9 cellular contexts compared by ENCODE assay signal in genomic region chr22:19663286-19663815, GRCh38. TPM values are rescaled to one million over a fixed set of nuclear protein-coding genes. Genes with fewer than 3 reads are reported as not detected.
DNase-seq lines count a peak whose midpoint lies in the region; ATAC-seq and TF ChIP-seq lines count a peak whose summit lies in the region.
"Had no signal": no experiment of that assay in that cellular context is flagged by ENCODE, and none has a peak within 500 bp of the region (broad histone marks: within the 10 kb centered on the region; RNA-seq: fewer than 3 reads in every experiment).

No MANE protein-coding gene starts in this region.

- no peaks in the 10 kb centered on the region for H3K4me1 Mint-ChIP-seq in activated CD4-positive, alpha-beta T cell treated with anti-CD3 and anti-CD28 coated beads for 36 hours

- H3K4me3 ChIP-seq in RWPE2 (ENCODE audit: severe bottlenecking) (no peak overlapping the region), thoracic aorta (peak overlapping the region; percentile 56)
- H3K4me3 ChIP-seq: tibial nerve had no signal

- no peaks in the 10 kb centered on the region for H3K9me3 ChIP-seq in RWPE2 (ENCODE audit: severe bottlenecking)
- H3K9me3 ChIP-seq in thoracic aorta = no peaks in the 10 kb centered on the region
- H3K9me3 ChIP-seq: tibial nerve had no signal

- intact Hi-C loops in activated CD4-positive, alpha-beta T cell treated with anti-CD3 and anti-CD28 coated beads for 36 hours (cut with DNase I, micrococcal nuclease) = loop anchor here in 1 of 2 experiments (10.0 kb wide), 1 partner anchor 59 kb away; no protein-coding TSS in a partner anchor

- H3K4me1 ChIP-seq in RWPE2 (ENCODE audit: insufficient read depth, poor library complexity, severe bottlenecking) = peaks cover 4% of the 10 kb centered on the region
- no peaks in the 10 kb centered on the region for H3K4me1 ChIP-seq in foreskin keratinocyte
- peaks cover 10 to 41% of the 10 kb centered on the region in 2 donors for H3K4me1 ChIP-seq in thoracic aorta (ENCODE audit: control insufficient read depth in 1 of 2, low read depth in 2 of 2)

- no peaks in the 10 kb centered on the region for H3K27me3 Mint-ChIP-seq in activated CD4-positive, alpha-beta T cell treated with anti-CD3 and anti-CD28 coated beads for 36 hours

- TF ChIP-seq CTCF in RWPE2 (IDR thresholded peaks at IDR 0.05; ENCODE audit: poor library complexity, severe bottlenecking) (no peak), foreskin keratinocyte (conservative IDR thresholded peaks at IDR 0.05) (no peak), thoracic aorta (IDR thresholded peaks at IDR 0.05) (no peak)

- no peaks in the 10 kb centered on the region for H3K9me3 Mint-ChIP-seq in activated CD4-positive, alpha-beta T cell treated with anti-CD3 and anti-CD28 coated beads for 36 hours (ENCODE audit: low read depth)

- H3K4me3 Mint-ChIP-seq in activated CD4-positive, alpha-beta T cell treated with anti-CD3 and anti-CD28 coated beads for 36 hours = no peak overlapping the region

- no peak overlapping the region for H3K27ac Mint-ChIP-seq in activated CD4-positive, alpha-beta T cell treated with anti-CD3 and anti-CD28 coated beads for 36 hours

- no peaks in the 10 kb centered on the region for H3K36me3 Mint-ChIP-seq in activated CD4-positive, alpha-beta T cell treated with anti-CD3 and anti-CD28 coated beads for 36 hours (ENCODE audit: low read depth)

- H3K27ac ChIP-seq in RWPE2 (ENCODE audit: poor library complexity, severe bottlenecking) (no peak overlapping the region), foreskin keratinocyte (no peak overlapping the region), thoracic aorta (no peak overlapping the region)

- CTCF ChIA-PET in activated CD4-positive, alpha-beta T cell treated with anti-CD3 and anti-CD28 coated beads for 36 hours (lab: Charles Lee) = interaction anchor here (0.6 to 0.8 kb wide), 2 partner anchors 9 to 173 kb away, joined by 3 to 4 read pairs; no protein-coding TSS in a partner anchor

- peak; percentile 55 for ATAC-seq in activated CD4-positive, alpha-beta T cell treated with anti-CD3 and anti-CD28 coated beads for 36 hours
- ATAC-seq in RWPE2 (ENCODE audit: low read depth) (peak; percentile 38), foreskin keratinocyte (no peak), thoracic aorta (ENCODE audit: insufficient number of reproducible peaks, low FRiP score, low read depth) (no peak), HG03378 (IDR thresholded peaks at IDR 0.05; ENCODE audit: unreplicated experiment) (no peak), HG03139 (IDR thresholded peaks at IDR 0.05; ENCODE audit: unreplicated experiment) (no peak)

- no peaks in the 10 kb centered on the region for H3K36me3 ChIP-seq in RWPE2 (ENCODE audit: low read depth)
- H3K36me3 ChIP-seq in thoracic aorta = no peaks in the 10 kb centered on the region
- H3K36me3 ChIP-seq: tibial nerve had no signal

- POLR2A ChIA-PET in activated CD4-positive, alpha-beta T cell treated with anti-CD3 and anti-CD28 coated beads for 36 hours (lab: Charles Lee) = no interaction called here

- peak; percentile 31 for DNase-seq in activated CD4-positive, alpha-beta T cell treated with anti-CD3 and anti-CD28 coated beads for 36 hours
- no peak for DNase-seq in activated CD4-positive, alpha-beta T cell treated with anti-CD3 and anti-CD28 coated beads, Interleukin-2, amount 50 U/mL, for 4 hours
- DNase-seq in RWPE2 (ENCODE audit: low spot score) (no peak), foreskin keratinocyte (peak; percentile 3 to 9), thoracic aorta (ENCODE audit: low spot score) (no peak), NAMALWA (ENCODE audit: low spot score) (no peak)

- H3K27me3 ChIP-seq in RWPE2 (ENCODE audit: insufficient read depth, poor library complexity, severe bottlenecking) = no peaks in the 10 kb centered on the region
- peaks cover 5% of the 10 kb centered on the region for H3K27me3 ChIP-seq in foreskin keratinocyte
- H3K27me3 ChIP-seq in thoracic aorta (replicated peaks; ENCODE audit: insufficient read depth) = no peaks in the 10 kb centered on the region
- H3K27me3 ChIP-seq: tibial nerve had no signal

RNA-seq across cellular contexts. Expression of gene SEPTIN5, which starts 51.0 kb away (rescaled TPM):
- 1 to 10 TPM in 1 of 2 experiments, under 1 TPM in 1; 0.94 to 1.5 TPM for total RNA-seq in activated CD4-positive, alpha-beta T cell treated with anti-CD3 and anti-CD28 coated beads for 36 hours
- total RNA-seq in foreskin keratinocyte (4.8 and 6.1 TPM in 2 replicates), thoracic aorta (100 to 1,000 TPM in 1 of 2 donors, 10 to 100 TPM in 1; 47.7 to 147 TPM)
- 4.6 and 6.5 TPM in 2 replicates for polyA plus RNA-seq in foreskin keratinocyte

RNA-seq across cellular contexts. Expression of gene GP1BB, which starts 60.0 kb away (rescaled TPM):
- not detected for total RNA-seq in activated CD4-positive, alpha-beta T cell treated with anti-CD3 and anti-CD28 coated beads for 36 hours
- total RNA-seq in foreskin keratinocyte (0.21 and 0.54 TPM in 2 replicates), thoracic aorta (10 to 100 TPM; 13.1 to 30.3 TPM)
- 0.28 and 0.56 TPM in 2 replicates for polyA plus RNA-seq in foreskin keratinocyte

Comparison
In these comparisons a context has a peak if more than half of its experiments do, and no peak if none do; other contexts are left out.
1. DNase-seq: peak in activated CD4-positive, alpha-beta T cell treated with anti-CD3 and anti-CD28 coated beads for 36 hours (single experiment) and foreskin keratinocyte (2 of 2); none in activated CD4-positive, alpha-beta T cell treated with anti-CD3 and anti-CD28 coated beads, Interleukin-2, amount 50 U/mL, for 4 hours (0 of 2), RWPE2 (single experiment), thoracic aorta (single experiment) and NAMALWA (single experiment).
2. ATAC-seq: peak in activated CD4-positive, alpha-beta T cell treated with anti-CD3 and anti-CD28 coated beads for 36 hours (single experiment) and RWPE2 (single experiment); none in foreskin keratinocyte (single experiment), thoracic aorta (single experiment), HG03378 (single experiment) and HG03139 (single experiment).